In the genomic region with DNA sequence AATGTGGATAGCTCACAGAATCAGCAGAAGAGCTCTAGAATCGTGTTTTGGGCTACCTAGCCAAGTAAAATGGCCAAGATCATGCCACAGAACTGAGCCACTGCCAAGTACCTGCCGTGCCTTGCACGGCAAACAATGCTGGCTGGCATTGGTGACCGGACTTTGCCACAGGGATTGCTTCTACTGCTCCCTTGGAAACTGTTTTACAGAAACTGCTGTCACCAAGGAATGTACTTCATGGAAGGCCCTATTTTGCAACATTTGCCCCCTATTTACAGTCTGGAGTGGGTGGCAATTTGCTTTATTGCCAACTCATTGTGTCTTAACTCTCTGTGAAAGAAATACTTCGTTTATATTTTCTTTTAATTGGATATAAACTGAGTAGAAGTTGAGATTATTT, we compare ENCODE assay signal across 11 cellular contexts. TPM values are rescaled to one million over a fixed set of nuclear protein-coding genes. Genes with fewer than 3 reads are reported as not detected.
DNase-seq lines count a peak whose midpoint lies in the region; ATAC-seq and TF ChIP-seq lines count a peak whose summit lies in the region.
"Had no signal": no experiment of that assay in that cellular context is flagged by ENCODE, and none has a peak within 500 bp of the region (broad histone marks: within the 10 kb centered on the region; RNA-seq: fewer than 3 reads in every experiment).

No MANE protein-coding gene starts in this region.

- H3K27me3 ChIP-seq in mammary epithelial cell (ENCODE audit: insufficient read depth, low read length) = no peaks in the 10 kb centered on the region
- H3K27me3 ChIP-seq in liver (ENCODE audit: control insufficient read depth in 4 of 4, insufficient read depth in 4 of 4, low read length in 3 of 4) = no peaks in the 10 kb centered on the region
- H3K27me3 ChIP-seq in tibial nerve = no peaks in the 10 kb centered on the region
- no peaks in the 10 kb centered on the region for H3K27me3 ChIP-seq in testis

- no peak for ATAC-seq in GM21529 (IDR thresholded peaks at IDR 0.05; ENCODE audit: unreplicated experiment)

- CTCF ChIA-PET in mammary epithelial cell (lab: Charles Lee; ENCODE audit: low non-redundant PET) = no interaction called here

- H3K4me1 ChIP-seq in mammary epithelial cell (ENCODE audit: insufficient read depth, low read length) (peaks cover 7% of the 10 kb centered on the region), liver (ENCODE audit: control insufficient read depth in 4 of 4, insufficient read depth in 4 of 4, low read length in 3 of 4) (peaks cover 0 to 24% (median 7%) of the 10 kb centered on the region in 4 donors), tibial nerve (peaks cover 0 to 32% (median 16%) of the 10 kb centered on the region in 4 donors), testis (no peaks in the 10 kb centered on the region)

- TF ChIP-seq POLR2A in tibial nerve (IDR thresholded peaks at IDR 0.05) = no peak
- no peak for TF ChIP-seq POLR2A in testis (IDR thresholded peaks at IDR 0.05)

- H3K79me2 ChIP-seq in mammary epithelial cell (ENCODE audit: insufficient read depth, low read length) = peaks cover 3% of the 10 kb centered on the region

- no TSS peak for BruUV-seq in mammary epithelial cell (replicated peaks; lab: Mats Ljungman, UMichigan)

- H2AFZ ChIP-seq in mammary epithelial cell (ENCODE audit: low read depth, low read length) = peak overlapping the region; percentile 47

- intact Hi-C loops in mammary epithelial cell (cut with micrococcal nuclease) (no loop called here), testis (cut with DNase I; ENCODE audit: low total_unique reads) (no loop called here)

- WGBS in mammary epithelial cell (ENCODE audit: low coverage, missing lambda C conversion rate) = 14% methylated on average over 5 of the region's 5 CpGs
- 35% methylated on average over 5 of the region's 5 CpGs for WGBS in liver
- 31% methylated on average over 5 of the region's 5 CpGs for WGBS in tibial nerve, 2 donors
- WGBS in testis, 2 donors = 67 to 75% methylated on average over 5 of the region's 5 CpGs

- H3K9ac ChIP-seq in mammary epithelial cell (ENCODE audit: insufficient read depth, low read length) (no peak overlapping the region), liver (ENCODE audit: low read depth in 1 of 2, low read length in 2 of 2) (peak overlapping the region in 1 of 2 donors; percentile 55)

- TF ChIP-seq EP300 in tibial nerve (IDR thresholded peaks at IDR 0.05) = no peak

- in situ Hi-C loops in mammary epithelial cell (cut with MboI; ENCODE audit: low sequenced_read_pairs in 2 of 2) = no loop called here

- DNase-seq in NCI-H446 treated with DMSO at 0.1 percent for 48 hours (lab: John Stamatoyannopoulos, UW) (peak; percentile 20), NCI-H446 (lab: John Stamatoyannopoulos, UW) (no peak), mammary epithelial cell (peak; percentile 20), tibial nerve (ENCODE audit: low spot score in 2 of 2) (no peak), testis (no peak), NCI-H2227 treated with DMSO at 0.1 percent for 48 hours (lab: John Stamatoyannopoulos, UW) (no peak)
- DNase-seq: Karpas-422, NCI-H510A treated with DMSO at 0.1 percent for 48 hours, SIG-M5 had no signal

- H4K20me1 ChIP-seq in mammary epithelial cell (ENCODE audit: insufficient read depth, low read length) = no peaks in the 10 kb centered on the region

- TF ChIP-seq CTCF in mammary epithelial cell (conservative IDR thresholded peaks at IDR 0.05 in 1 of 2, IDR thresholded peaks at IDR 0.05 in 1 of 2; ENCODE audit: extremely low read depth in 1 of 2, insufficient read depth in 1 of 2, low read depth in 1 of 2, low read length in 2 of 2) (no peak), liver (IDR thresholded peaks at IDR 0.05; ENCODE audit: low read depth, low read length, missing input control) (no peak), tibial nerve (IDR thresholded peaks at IDR 0.05) (no peak), testis (IDR thresholded peaks at IDR 0.05) (no peak)

- peak; percentile 63 to 68 for TF ChIP-seq RAD21 in liver (IDR thresholded peaks at IDR 0.05)

- no peak overlapping the region for H3K4me3 ChIP-seq in mammary epithelial cell (replicated peaks in 1 of 3; ENCODE audit: insufficient read depth in 1 of 3, low read depth in 2 of 3, low read length in 3 of 3)
- no peak overlapping the region for H3K4me3 ChIP-seq in liver (ENCODE audit: low read depth in 1 of 3, low read length in 3 of 3)
- H3K4me3 ChIP-seq in tibial nerve = no peak overlapping the region
- no peak overlapping the region for H3K4me3 ChIP-seq in testis

- H3K4me2 ChIP-seq in mammary epithelial cell (ENCODE audit: insufficient read depth, low read depth, low read length) = peak overlapping the region; percentile 57

- dilution Hi-C loops in mammary epithelial cell (cut with HindIII; ENCODE audit: low sequenced_read_pairs) = no loop called here

- H3K27ac ChIP-seq in mammary epithelial cell (ENCODE audit: insufficient read depth, low read depth, low read length) = no peak overlapping the region
- H3K27ac ChIP-seq in liver (ENCODE audit: low read depth in 1 of 2, low read length in 2 of 2) = peak overlapping the region; percentile 75 to 82
- peak overlapping the region in 3 of 4 donors; percentile 43 to 68 (median 56) for H3K27ac ChIP-seq in tibial nerve
- H3K27ac ChIP-seq in testis = no peak overlapping the region

- H3K9me3 ChIP-seq in mammary epithelial cell (replicated peaks; ENCODE audit: insufficient read depth, low read length) (no peaks in the 10 kb centered on the region), liver (ENCODE audit: control insufficient read depth in 4 of 4, low read length in 3 of 4) (no peaks in the 10 kb centered on the region), tibial nerve (no peaks in the 10 kb centered on the region), testis (no peaks in the 10 kb centered on the region)

- H3K36me3 ChIP-seq in mammary epithelial cell (ENCODE audit: insufficient read depth, low read length) = no peaks in the 10 kb centered on the region
- H3K36me3 ChIP-seq in liver (ENCODE audit: control insufficient read depth in 4 of 4, insufficient read depth in 3 of 4, low read depth in 1 of 4, low read length in 3 of 4) = no peaks in the 10 kb centered on the region
- no peaks in the 10 kb centered on the region for H3K36me3 ChIP-seq in tibial nerve
- no peaks in the 10 kb centered on the region for H3K36me3 ChIP-seq in testis (ENCODE audit: low read depth, missing control alignments)

TF ChIP-seq in liver, 16 proteins besides CTCF, POLR2A, EP300 and RAD21 (continues in another document):
- TF ChIP-seq HNF4A (conservative IDR thresholded peaks at IDR 0.05) (peak; percentile 95 to 96), HNF4G (IDR thresholded peaks at IDR 0.05) (peak; percentile 90), ATF3 (IDR thresholded peaks at IDR 0.05) (no peak), SP1 (IDR thresholded peaks at IDR 0.05) (peak; percentile 95), RXRA (IDR thresholded peaks at IDR 0.05) (peak; percentile 75 to 90), ZBTB33 (IDR thresholded peaks at IDR 0.05) (peak; percentile 64), NR2F2 (IDR thresholded peaks at IDR 0.05) (no peak), FOXA2 (IDR thresholded peaks at IDR 0.05) (peak; percentile 62), FOXA1 (IDR thresholded peaks at IDR 0.05) (peak; percentile 75), TAF1 (conservative IDR thresholded peaks at IDR 0.05) (no peak)
- TF ChIP-seq, protein P1, sequence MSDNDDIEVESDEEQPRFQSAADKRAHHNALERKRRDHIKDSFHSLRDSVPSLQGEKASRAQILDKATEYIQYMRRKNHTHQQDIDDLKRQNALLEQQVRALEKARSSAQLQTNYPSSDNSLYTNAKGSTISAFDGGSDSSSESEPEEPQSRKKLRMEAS (IDR thresholded peaks at IDR 0.05) = peak; percentile 75

RNA-seq across cellular contexts. Expression of gene BORCS5, which starts 49.0 kb away (rescaled TPM):
- total RNA-seq in mammary epithelial cell (10 to 100 TPM; 17.9 to 24.8 TPM), liver (10 to 100 TPM in 1 of 2 donors, 1 to 10 TPM in 1; 8.9 to 11.4 TPM), tibial nerve (10 to 100 TPM; 14.2 to 45.0 (median 25.6) TPM), testis (10 to 100 TPM; 22.8 to 46.3 TPM)
- polyA plus RNA-seq in mammary epithelial cell (22.5 TPM), liver (1 to 10 TPM; 4.5 to 7.3 TPM), testis (ENCODE audit: insufficient read depth, low read depth, low replicate concordance) (20.3 TPM)
- polyA minus RNA-seq in mammary epithelial cell = 2.2 TPM

RNA-seq across cellular contexts. Expression of gene MANSC1, which starts 55.8 kb away (rescaled TPM):
- 10 to 100 TPM in 1 of 2 donors, 1 to 10 TPM in 1; 7.2 to 13.4 TPM for total RNA-seq in mammary epithelial cell
- polyA plus RNA-seq in mammary epithelial cell = 2.5 TPM
- polyA minus RNA-seq in mammary epithelial cell = 5.6 TPM
- 1 to 10 TPM; 2.1 to 2.3 TPM for total RNA-seq in liver
- polyA plus RNA-seq in liver = 1 to 10 TPM; 7.2 to 7.8 TPM
- 10 to 100 TPM in 2 of 4 donors, 1 to 10 TPM in 2; 7.9 to 11.6 (median 9.6) TPM for total RNA-seq in tibial nerve
- 10 to 100 TPM; 24.0 to 24.7 TPM for total RNA-seq in testis
- 30.3 TPM for polyA plus RNA-seq in testis (ENCODE audit: insufficient read depth, low read depth, low replicate concordance)

Comparison
In these comparisons a context has a peak if more than half of its experiments do, and no peak if none do; other contexts are left out.
1. DNase-seq: peak in NCI-H446 treated with DMSO at 0.1 percent for 48 hours (single experiment) and mammary epithelial cell (single experiment); none in NCI-H446 (0 of 2), tibial nerve (0 of 2), testis (single experiment) and NCI-H2227 treated with DMSO at 0.1 percent for 48 hours (single experiment).
2. H3K27ac ChIP-seq: peak in liver (2 of 2) and tibial nerve (3 of 4); none in mammary epithelial cell (single experiment) and testis (0 of 2).